In the genomic region with DNA sequence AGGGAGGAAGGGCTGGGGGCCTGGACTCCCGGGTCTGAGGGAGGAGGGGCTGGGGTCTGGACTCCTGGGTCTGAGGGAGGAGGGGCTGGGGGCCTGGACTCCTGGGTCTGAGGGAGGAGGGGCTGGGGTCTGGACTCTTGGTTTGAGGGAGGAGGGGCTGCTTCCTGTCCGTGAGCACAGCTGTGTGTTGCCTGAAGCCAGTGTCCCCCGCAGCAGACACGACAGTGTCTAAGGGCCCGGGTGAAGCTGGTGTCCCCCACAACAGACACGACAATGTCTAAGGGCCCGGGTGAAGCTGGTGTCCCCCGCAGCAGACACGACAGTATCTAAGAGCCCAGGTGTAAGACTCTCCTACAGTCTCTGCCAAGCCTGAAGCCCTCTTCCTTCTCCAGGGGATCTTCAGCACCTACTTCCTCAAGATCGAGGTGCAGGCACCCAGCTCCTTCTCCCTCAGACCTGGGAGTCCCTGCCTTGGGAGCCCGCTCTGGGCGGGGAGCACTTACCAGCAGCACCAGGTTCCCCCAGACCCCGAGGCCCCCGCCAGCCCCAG, we compare ENCODE assay signal across 18 cellular contexts. TPM values are rescaled to one million over a fixed set of nuclear protein-coding genes. Genes with fewer than 3 reads are reported as not detected.
DNase-seq lines count a peak whose midpoint lies in the region; ATAC-seq and TF ChIP-seq lines count a peak whose summit lies in the region.
"Had no signal": no experiment of that assay in that cellular context is flagged by ENCODE, and none has a peak within 500 bp of the region (broad histone marks: within the 10 kb centered on the region; RNA-seq: fewer than 3 reads in every experiment).

No MANE protein-coding gene starts in this region.

- H3K4me1 Mint-ChIP-seq in mesothelial cell of epicardium: peaks cover 22% of the 10 kb centered on the region

- H3K27ac Mint-ChIP-seq in mesothelial cell of epicardium: peak overlapping the region; percentile 84
- H3K27ac Mint-ChIP-seq: activated naive CD4-positive, alpha-beta T cell treated with anti-CD3 and anti-CD28 coated beads, Interleukin-2, amount 50 U/mL, for 24 hours; naive thymus-derived CD4-positive, alpha-beta T cell; T-cell; WTC11 had no signal

- no peak for TF ChIP-seq CTCF in mesothelial cell of epicardium (IDR thresholded peaks at IDR 0.05; ENCODE audit: unreplicated experiment)
- TF ChIP-seq CTCF in GM20000 (IDR thresholded peaks at IDR 0.05; ENCODE audit: extremely low read depth, missing control alignments): no peak

- peaks cover 7% of the 10 kb centered on the region for H3K9me3 Mint-ChIP-seq in mesothelial cell of epicardium

- ATAC-seq in HG03097 (IDR thresholded peaks at IDR 0.05; ENCODE audit: low FRiP score, unreplicated experiment) (no peak), HG02981 (IDR thresholded peaks at IDR 0.05; ENCODE audit: unreplicated experiment) (no peak)
- ATAC-seq: naive thymus-derived CD4-positive, alpha-beta T cell; T-cell; WTC11 had no signal

- peaks cover 4% of the 10 kb centered on the region for H3K36me3 Mint-ChIP-seq in mesothelial cell of epicardium

- H3K4me3 Mint-ChIP-seq in mesothelial cell of epicardium: no peak overlapping the region
- H3K4me3 Mint-ChIP-seq: activated naive CD4-positive, alpha-beta T cell treated with anti-CD3 and anti-CD28 coated beads, Interleukin-2, amount 50 U/mL, for 24 hours; naive thymus-derived CD4-positive, alpha-beta T cell; T-cell; WTC11 had no signal

- DNase-seq in AG20443 (ENCODE audit: low spot score): peak; percentile 6
- DNase-seq in HPDE6-E6E7 (ENCODE audit: extremely low spot score): peak; percentile 23
- DNase-seq in T1000 (lab: John Stamatoyannopoulos, UW): peak; percentile 50
- DNase-seq in mesothelial cell of epicardium (ENCODE audit: low spot score in 2 of 2, unreplicated experiment in 2 of 2): no peak
- no peak for DNase-seq in GM20000 (ENCODE audit: low spot score)
- no peak for DNase-seq in NCI-H226
- DNase-seq: AML-193; DMS 273 treated with DMSO at 0.1 percent for 48 hours; left ventricle myocardium inferior; naive thymus-derived CD4-positive, alpha-beta T cell; NCI-H1105; retina; T-cell; trophoblast cell had no signal

- peaks cover 5% of the 10 kb centered on the region for H3K27me3 Mint-ChIP-seq in mesothelial cell of epicardium (ENCODE audit: low read depth)

RNA-seq across cellular contexts. Expression of a gene that starts 0.3 kb away (rescaled TPM):
- 10.4 to 10.7 TPM (median 10.5 TPM) in 3 replicates for total RNA-seq in mesothelial cell of epicardium

RNA-seq across cellular contexts. Expression of a gene that starts 19.6 kb away (rescaled TPM):
- total RNA-seq in mesothelial cell of epicardium: 5.9 to 6.7 TPM (median 6.7 TPM) in 3 replicates

RNA-seq across cellular contexts. Expression of a gene that starts 28.9 kb away (rescaled TPM):
- 0.32 to 0.67 TPM (median 0.47 TPM) in 3 replicates for total RNA-seq in mesothelial cell of epicardium
- total RNA-seq: left ventricle myocardium inferior had no signal

RNA-seq across cellular contexts. Expression of a gene that starts 42.5 kb away (rescaled TPM):
- total RNA-seq in mesothelial cell of epicardium: 2.9 to 4.4 TPM (median 3.3 TPM) in 3 replicates
- total RNA-seq: naive thymus-derived CD4-positive, alpha-beta T cell; T-cell had no signal

RNA-seq across cellular contexts. Expression of a gene that starts 49.9 kb away (rescaled TPM):
- total RNA-seq in mesothelial cell of epicardium: 70.1 to 73.0 TPM (median 71.5 TPM) in 3 replicates

Comparison
In these comparisons a context has a peak if more than half of its experiments do, and no peak if none do; other contexts are left out.
1. DNase-seq: peak in AG20443 (single experiment), HPDE6-E6E7 (single experiment) and T1000 (single experiment); none in mesothelial cell of epicardium (0 of 2), GM20000 (single experiment) and NCI-H226 (single experiment).